Comparison of ENCODE assay signal across 1 cellular context in the genomic region with DNA sequence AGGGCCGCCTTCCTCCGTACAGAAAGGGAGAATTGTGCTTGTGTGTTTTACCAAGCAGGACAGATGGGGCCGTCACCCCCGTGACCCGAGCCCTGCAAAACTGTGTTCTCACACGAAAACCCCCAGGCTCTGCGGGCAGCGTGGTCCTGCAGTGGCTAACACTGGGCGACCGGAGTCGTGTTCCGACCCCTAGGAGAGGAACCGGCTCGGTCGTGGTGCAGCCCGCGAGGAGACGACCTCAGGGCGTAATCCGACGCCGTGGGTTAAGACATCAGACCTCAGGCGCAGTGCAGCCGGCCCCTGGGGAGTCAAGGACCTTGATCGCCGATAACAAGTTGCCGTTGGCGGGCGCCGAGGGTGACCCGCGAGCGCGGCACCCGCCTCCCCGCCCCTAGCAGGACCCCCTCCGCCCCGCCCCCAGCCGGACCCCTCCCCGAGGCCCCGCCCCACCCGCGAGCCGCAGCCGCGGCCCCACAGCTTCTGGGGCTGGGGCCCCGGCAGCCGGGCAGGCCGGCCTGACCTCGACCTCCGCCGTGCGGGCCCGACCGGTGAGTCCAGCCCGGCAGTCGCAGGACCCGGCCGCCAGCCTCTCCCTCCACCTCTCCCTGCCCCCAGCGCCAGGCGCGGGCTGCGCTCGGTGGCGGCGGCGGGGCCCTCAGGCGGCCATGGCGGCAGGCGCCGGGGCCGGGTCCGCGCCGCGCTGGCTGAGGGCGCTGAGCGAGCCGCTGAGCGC.
A peak's percentile ranks its signal among the peaks of the same experiment; 100 is the strongest.
TF ChIP-seq lines count a peak whose summit lies in the region.

Gene CHPT1, plus strand, starts transcription at position 444 of the 733 bp plus-strand sequence. Its CDS starts 222 bp downstream, at position 666.

TF ChIP-seq in HepG2, 621 proteins besides CTCF, POLR2A, EP300 and RAD21 (continued from another document and continues in another):
- TF ChIP-seq, protein P1, sequence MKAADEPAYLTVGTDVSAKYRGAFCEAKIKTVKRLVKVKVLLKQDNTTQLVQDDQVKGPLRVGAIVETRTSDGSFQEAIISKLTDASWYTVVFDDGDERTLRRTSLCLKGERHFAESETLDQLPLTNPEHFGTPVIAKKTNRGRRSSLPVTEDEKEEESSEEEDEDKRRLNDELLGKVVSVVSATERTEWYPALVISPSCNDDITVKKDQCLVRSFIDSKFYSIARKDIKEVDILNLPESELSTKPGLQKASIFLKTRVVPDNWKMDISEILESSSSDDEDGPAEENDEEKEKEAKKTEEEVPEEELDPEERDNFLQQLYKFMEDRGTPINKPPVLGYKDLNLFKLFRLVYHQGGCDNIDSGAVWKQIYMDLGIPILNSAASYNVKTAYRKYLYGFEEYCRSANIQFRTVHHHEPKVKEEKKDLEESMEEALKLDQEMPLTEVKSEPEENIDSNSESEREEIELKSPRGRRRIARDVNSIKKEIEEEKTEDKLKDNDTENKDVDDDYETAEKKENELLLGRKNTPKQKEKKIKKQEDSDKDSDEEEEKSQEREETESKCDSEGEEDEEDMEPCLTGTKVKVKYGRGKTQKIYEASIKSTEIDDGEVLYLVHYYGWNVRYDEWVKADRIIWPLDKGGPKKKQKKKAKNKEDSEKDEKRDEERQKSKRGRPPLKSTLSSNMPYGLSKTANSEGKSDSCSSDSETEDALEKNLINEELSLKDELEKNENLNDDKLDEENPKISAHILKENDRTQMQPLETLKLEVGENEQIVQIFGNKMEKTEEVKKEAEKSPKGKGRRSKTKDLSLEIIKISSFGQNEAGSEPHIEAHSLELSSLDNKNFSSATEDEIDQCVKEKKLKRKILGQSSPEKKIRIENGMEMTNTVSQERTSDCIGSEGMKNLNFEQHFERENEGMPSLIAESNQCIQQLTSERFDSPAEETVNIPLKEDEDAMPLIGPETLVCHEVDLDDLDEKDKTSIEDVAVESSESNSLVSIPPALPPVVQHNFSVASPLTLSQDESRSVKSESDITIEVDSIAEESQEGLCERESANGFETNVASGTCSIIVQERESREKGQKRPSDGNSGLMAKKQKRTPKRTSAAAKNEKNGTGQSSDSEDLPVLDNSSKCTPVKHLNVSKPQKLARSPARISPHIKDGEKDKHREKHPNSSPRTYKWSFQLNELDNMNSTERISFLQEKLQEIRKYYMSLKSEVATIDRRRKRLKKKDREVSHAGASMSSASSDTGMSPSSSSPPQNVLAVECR (CRISPR knock-in tag; IDR thresholded peaks at IDR 0.05; ENCODE audit: borderline replicate concordance): no peak; the same call in 1 of the 2 replicates
- peak; percentile 13; the same call in 1 of the 2 replicates for TF ChIP-seq ZNF235 (CRISPR knock-in tag; IDR thresholded peaks at IDR 0.05; ENCODE audit: borderline replicate concordance)
- no peak for TF ChIP-seq ZFP41 (CRISPR knock-in tag; IDR thresholded peaks at IDR 0.05; ENCODE audit: borderline replicate concordance)
- 0 out of 2 replicates have a peak, but pooled peaks have one; percentile 5 for TF ChIP-seq HOXA9 (CRISPR knock-in tag; IDR thresholded peaks at IDR 0.05; ENCODE audit: borderline replicate concordance)
- peak; percentile 60 for TF ChIP-seq SAP130 (CRISPR knock-in tag; IDR thresholded peaks at IDR 0.05; ENCODE audit: low read depth)
- no peak for TF ChIP-seq CREB1 (IDR thresholded peaks at IDR 0.05)
- no peak for TF ChIP-seq CREB1 (CRISPR knock-in tag; IDR thresholded peaks at IDR 0.05)
- TF ChIP-seq PBX3 (CRISPR knock-in tag; IDR thresholded peaks at IDR 0.05; ENCODE audit: borderline replicate concordance): no peak
- no peak for TF ChIP-seq ZNF329 (CRISPR knock-in tag; IDR thresholded peaks at IDR 0.05; ENCODE audit: low read depth)
- no peak for TF ChIP-seq MLLT10 (CRISPR knock-in tag; IDR thresholded peaks at IDR 0.05)
- TF ChIP-seq MTF2 (CRISPR knock-in tag; IDR thresholded peaks at IDR 0.05; ENCODE audit: borderline replicate concordance): no peak
- TF ChIP-seq ZNF44 (CRISPR knock-in tag; IDR thresholded peaks at IDR 0.05): no peak
- TF ChIP-seq ADNP (CRISPR knock-in tag; IDR thresholded peaks at IDR 0.05): no peak
- TF ChIP-seq SIN3A (IDR thresholded peaks at IDR 0.05; ENCODE audit: borderline replicate concordance, low read depth, low read length): no peak; the same call in 1 of the 2 replicates
- TF ChIP-seq, protein P2, sequence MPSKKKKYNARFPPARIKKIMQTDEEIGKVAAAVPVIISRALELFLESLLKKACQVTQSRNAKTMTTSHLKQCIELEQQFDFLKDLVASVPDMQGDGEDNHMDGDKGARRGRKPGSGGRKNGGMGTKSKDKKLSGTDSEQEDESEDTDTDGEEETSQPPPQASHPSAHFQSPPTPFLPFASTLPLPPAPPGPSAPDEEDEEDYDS (CRISPR knock-in tag; IDR thresholded peaks at IDR 0.05): 0 out of 2 replicates have a peak, but pooled peaks have one; percentile 13
- no peak for TF ChIP-seq HDAC1 (CRISPR knock-in tag; IDR thresholded peaks at IDR 0.05)
- TF ChIP-seq, protein P3, sequence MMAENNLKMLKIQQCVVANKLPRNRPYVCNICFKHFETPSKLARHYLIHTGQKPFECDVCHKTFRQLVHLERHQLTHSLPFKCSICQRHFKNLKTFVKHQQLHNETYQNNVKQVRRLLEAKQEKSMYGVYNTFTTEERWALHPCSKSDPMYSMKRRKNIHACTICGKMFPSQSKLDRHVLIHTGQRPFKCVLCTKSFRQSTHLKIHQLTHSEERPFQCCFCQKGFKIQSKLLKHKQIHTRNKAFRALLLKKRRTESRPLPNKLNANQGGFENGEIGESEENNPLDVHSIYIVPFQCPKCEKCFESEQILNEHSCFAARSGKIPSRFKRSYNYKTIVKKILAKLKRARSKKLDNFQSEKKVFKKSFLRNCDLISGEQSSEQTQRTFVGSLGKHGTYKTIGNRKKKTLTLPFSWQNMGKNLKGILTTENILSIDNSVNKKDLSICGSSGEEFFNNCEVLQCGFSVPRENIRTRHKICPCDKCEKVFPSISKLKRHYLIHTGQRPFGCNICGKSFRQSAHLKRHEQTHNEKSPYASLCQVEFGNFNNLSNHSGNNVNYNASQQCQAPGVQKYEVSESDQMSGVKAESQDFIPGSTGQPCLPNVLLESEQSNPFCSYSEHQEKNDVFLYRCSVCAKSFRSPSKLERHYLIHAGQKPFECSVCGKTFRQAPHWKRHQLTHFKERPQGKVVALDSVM (CRISPR knock-in tag; IDR thresholded peaks at IDR 0.05): no peak
- no peak for TF ChIP-seq CEBPB (IDR thresholded peaks at IDR 0.05; ENCODE audit: borderline replicate concordance, low read depth, low read length)
- no peak for TF ChIP-seq ZNF136 (CRISPR knock-in tag; IDR thresholded peaks at IDR 0.05; ENCODE audit: low read depth)
- no peak for TF ChIP-seq GATAD1 (CRISPR knock-in tag; IDR thresholded peaks at IDR 0.05)
- no peak for TF ChIP-seq JARID2 (CRISPR knock-in tag; IDR thresholded peaks at IDR 0.05; ENCODE audit: insufficient replicate concordance)
- TF ChIP-seq SP140L (CRISPR knock-in tag; IDR thresholded peaks at IDR 0.05; ENCODE audit: borderline replicate concordance): no peak
- TF ChIP-seq THRA (CRISPR knock-in tag; IDR thresholded peaks at IDR 0.05; ENCODE audit: borderline replicate concordance): peak; percentile 76; the same call in 1 of the 2 replicates
- TF ChIP-seq NFE2L1 (CRISPR knock-in tag; IDR thresholded peaks at IDR 0.05; ENCODE audit: borderline replicate concordance): no peak
- TF ChIP-seq XBP1 (CRISPR knock-in tag; IDR thresholded peaks at IDR 0.05): no peak
- no peak for TF ChIP-seq ZNF790 (CRISPR knock-in tag; IDR thresholded peaks at IDR 0.05; ENCODE audit: borderline replicate concordance)
- no peak for TF ChIP-seq KLF12 (CRISPR knock-in tag; IDR thresholded peaks at IDR 0.05; ENCODE audit: borderline replicate concordance)
- no peak for TF ChIP-seq ZFP62 (CRISPR knock-in tag; IDR thresholded peaks at IDR 0.05)
- TF ChIP-seq MLXIP (CRISPR knock-in tag; IDR thresholded peaks at IDR 0.05; ENCODE audit: borderline replicate concordance): no peak
- no peak; the same call in 1 of the 2 replicates for TF ChIP-seq ARID5B (CRISPR knock-in tag; IDR thresholded peaks at IDR 0.05)
- no peak for TF ChIP-seq ZNF550 (CRISPR knock-in tag; IDR thresholded peaks at IDR 0.05; ENCODE audit: borderline replicate concordance)
- TF ChIP-seq ZNF775 (CRISPR knock-in tag; IDR thresholded peaks at IDR 0.05; ENCODE audit: borderline replicate concordance): no peak
